ENCODE assay signal across 30 cellular contexts in genomic region chr2:145925591-145925990, GRCh38.
"Had no signal": no experiment of that assay in that cellular context is flagged by ENCODE, and none has a peak within 500 bp of the region (broad histone marks: within the 10 kb centered on the region; RNA-seq: fewer than 3 reads in every experiment).

No MANE protein-coding gene starts in this region.

- DNase-seq: dorsolateral prefrontal cortex; effector CD4-positive, alpha-beta T cell; endodermal cell; foreskin keratinocyte; heart left ventricle; kidney; mucosa of descending colon; naive B cell; pancreas; spleen; stimulated activated CD4-positive, alpha-beta T cell treated with anti-CD3 and anti-CD28 coated beads, Interleukin-4, amount 100 ng/mL, for 4 hours; stimulated activated naive CD8-positive, alpha-beta T cell treated with anti-CD3 and anti-CD28 coated beads, Interleukin-15, Interleukin-2, amounts not matched to agents 100 U/mL and 50 U/mL, for 24 hours; substantia nigra; testis; tibial artery had no signal

- H3K36me3 Mint-ChIP-seq: memory B cell; mesothelial cell of epicardium; naive B cell; natural killer cell treated with Interleukin-12 subunit alpha and Interleukin-12 subunit beta and Interleukin-15 and Interleukin-18, amount 100 ng/mL, for 72 hours; stimulated activated memory B cell treated with anti-CD40 and anti-IgM and Interleukin-4, amounts not matched to agents 10 μg/mL and 1 μg/mL and 100 μg/mL, for 72 hours; type B pancreatic cell had no signal

- H3K27me3 Mint-ChIP-seq: memory B cell; natural killer cell treated with Interleukin-12 subunit alpha and Interleukin-12 subunit beta and Interleukin-15 and Interleukin-18, amount 100 ng/mL, for 72 hours; stimulated activated memory B cell treated with anti-CD40 and anti-IgM and Interleukin-4, amounts not matched to agents 10 μg/mL and 1 μg/mL and 100 μg/mL, for 72 hours had no signal

- ATAC-seq: foreskin keratinocyte; gastroesophageal sphincter; heart left ventricle; left lobe of liver; mucosa of descending colon; natural killer cell treated with Interleukin-12 subunit alpha and Interleukin-12 subunit beta and Interleukin-15 and Interleukin-18, amount 100 ng/mL, for 72 hours; pancreas; stimulated activated memory B cell treated with anti-CD40 and anti-IgM and Interleukin-4, amounts not matched to agents 10 μg/mL and 1 μg/mL and 100 μg/mL, for 72 hours; stimulated activated naive CD8-positive, alpha-beta T cell treated with anti-CD3 and anti-CD28 coated beads, Interleukin-15, Interleukin-2, amounts not matched to agents 100 U/mL and 50 U/mL, for 24 hours had no signal

- H3K79me2 ChIP-seq: hepatocyte had no signal

- H3K27me3 ChIP-seq: dorsolateral prefrontal cortex, esophagus muscularis mucosa, foreskin keratinocyte, gastroesophageal sphincter, heart left ventricle, hepatocyte, neutrophil, pancreas, right atrium auricular region, spleen, testis, tibial artery had no signal

- H3K27ac ChIP-seq: dorsolateral prefrontal cortex, esophagus muscularis mucosa, foreskin keratinocyte, gastroesophageal sphincter, heart left ventricle, hepatocyte, neutrophil, pancreas, prostate gland, right atrium auricular region, skin epidermis, spleen, testis, tibial artery had no signal

- H3K9me3 ChIP-seq: esophagus muscularis mucosa, gastroesophageal sphincter, heart left ventricle, mucosa of descending colon, neutrophil, pancreas, prostate gland, right atrium auricular region, spleen, testis, tibial artery had no signal

- H3K4me1 ChIP-seq: esophagus muscularis mucosa, foreskin keratinocyte, gastroesophageal sphincter, heart left ventricle, prostate gland, right atrium auricular region, testis had no signal

- H3K4me3 Mint-ChIP-seq: endodermal cell; memory B cell; mesothelial cell of epicardium; naive B cell; natural killer cell treated with Interleukin-12 subunit alpha and Interleukin-12 subunit beta and Interleukin-15 and Interleukin-18, amount 100 ng/mL, for 72 hours; neural crest cell; stimulated activated memory B cell treated with anti-CD40 and anti-IgM and Interleukin-4, amounts not matched to agents 10 μg/mL and 1 μg/mL and 100 μg/mL, for 72 hours; type B pancreatic cell had no signal

- H3K4me1 Mint-ChIP-seq: memory B cell had no signal

- H3K36me3 ChIP-seq: esophagus muscularis mucosa, gastroesophageal sphincter, heart left ventricle, neutrophil, pancreas, prostate gland, right atrium auricular region, spleen, tibial artery had no signal

- H2AFZ ChIP-seq: hepatocyte had no signal

- H3K9me3 Mint-ChIP-seq: memory B cell; mesothelial cell of epicardium; naive B cell; natural killer cell treated with Interleukin-12 subunit alpha and Interleukin-12 subunit beta and Interleukin-15 and Interleukin-18, amount 100 ng/mL, for 72 hours; stimulated activated memory B cell treated with anti-CD40 and anti-IgM and Interleukin-4, amounts not matched to agents 10 μg/mL and 1 μg/mL and 100 μg/mL, for 72 hours; type B pancreatic cell had no signal

- H3K4me3 ChIP-seq: dorsolateral prefrontal cortex, esophagus muscularis mucosa, gastroesophageal sphincter, heart left ventricle, hepatocyte, lung, mucosa of descending colon, pancreas, prostate gland, right atrium auricular region, skin epidermis, spleen, testis, tibial artery had no signal

- H3K4me2 ChIP-seq: hepatocyte had no signal

- H3K27ac Mint-ChIP-seq: endodermal cell; memory B cell; mesothelial cell of epicardium; naive B cell; natural killer cell treated with Interleukin-12 subunit alpha and Interleukin-12 subunit beta and Interleukin-15 and Interleukin-18, amount 100 ng/mL, for 72 hours; stimulated activated memory B cell treated with anti-CD40 and anti-IgM and Interleukin-4, amounts not matched to agents 10 μg/mL and 1 μg/mL and 100 μg/mL, for 72 hours; type B pancreatic cell had no signal
